In the genomic region with DNA sequence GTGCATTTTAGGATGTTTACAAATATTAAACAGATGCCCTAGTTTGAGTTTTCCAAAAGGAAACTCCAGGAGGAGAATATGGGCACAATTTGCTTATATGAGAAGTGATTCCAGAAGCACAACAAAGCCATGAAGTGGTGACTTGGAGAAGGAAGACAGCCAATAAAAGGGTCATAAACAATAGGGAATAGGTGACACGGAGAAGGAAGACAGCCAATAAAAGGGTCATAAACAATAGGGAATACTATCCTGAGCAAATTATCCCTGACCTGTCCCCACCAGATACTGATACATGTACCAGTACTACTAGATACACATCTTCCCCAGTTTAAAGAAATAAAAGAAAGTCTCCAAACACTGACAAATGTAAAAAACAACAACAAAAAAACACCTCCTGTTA, we compare ENCODE assay signal across 19 cellular contexts.
"Had no signal": no experiment of that assay in that cellular context is flagged by ENCODE, and none has a peak within 500 bp of the region (broad histone marks: within the 10 kb centered on the region; RNA-seq: fewer than 3 reads in every experiment).

No MANE protein-coding gene starts in this region.

- H3K36me3 Mint-ChIP-seq: immature natural killer cell; mesothelial cell of epicardium; naive B cell; naive thymus-derived CD8-positive, alpha-beta T cell had no signal

- H3K4me1 Mint-ChIP-seq: immature natural killer cell; mesothelial cell of epicardium; naive B cell; naive thymus-derived CD8-positive, alpha-beta T cell had no signal

- H3K4me3 Mint-ChIP-seq: immature natural killer cell; mesothelial cell of epicardium; naive B cell; naive thymus-derived CD8-positive, alpha-beta T cell had no signal

- ATAC-seq: foreskin keratinocyte; gastroesophageal sphincter; heart left ventricle; left cardiac atrium; left lung; left ventricle myocardium superior; lower lobe of right lung; mucosa of descending colon; naive thymus-derived CD8-positive, alpha-beta T cell had no signal

- H3K9me3 Mint-ChIP-seq: mesothelial cell of epicardium had no signal

- H3K27me3 Mint-ChIP-seq: naive B cell; naive thymus-derived CD8-positive, alpha-beta T cell had no signal

- H3K27ac Mint-ChIP-seq: immature natural killer cell; mesothelial cell of epicardium; naive B cell; naive thymus-derived CD8-positive, alpha-beta T cell had no signal

- DNase-seq: dermis blood vessel endothelial cell; dorsolateral prefrontal cortex; effector CD4-positive, alpha-beta T cell; effector memory CD4-positive, alpha-beta T cell; foreskin keratinocyte; heart left ventricle; hypothalamus; immature natural killer cell; islet precursor cell; left cardiac atrium; left lung; left ventricle myocardium superior; lower lobe of right lung; mesenchymal stem cell; mucosa of descending colon; naive B cell; naive thymus-derived CD8-positive, alpha-beta T cell had no signal
